Comparison of ENCODE assay signal across 1 cellular context in genomic region chr6:142377112-142377848, GRCh38.
TF ChIP-seq lines count a peak whose summit lies in the region.

No MANE protein-coding gene starts in this region.

TF ChIP-seq in HepG2, 621 proteins besides CTCF, POLR2A, EP300 and RAD21 (continued from another document and continues in another):
- TF ChIP-seq REST (IDR thresholded peaks at IDR 0.05; ENCODE audit: borderline replicate concordance in 1 of 2, low read depth in 1 of 2, low read length in 2 of 2) = no peak
- peak; percentile 67; the same call in 1 of the 2 replicates for TF ChIP-seq HOMEZ (CRISPR knock-in tag; IDR thresholded peaks at IDR 0.05; ENCODE audit: low read depth)
- no peak for TF ChIP-seq ZBTB34 (CRISPR knock-in tag; IDR thresholded peaks at IDR 0.05)
- TF ChIP-seq SUZ12 (IDR thresholded peaks at IDR 0.05; ENCODE audit: low read depth, low read length) = no peak
- TF ChIP-seq REL (CRISPR knock-in tag; conservative IDR thresholded peaks at IDR 0.05) = no peak
- no peak for TF ChIP-seq CBFB (CRISPR knock-in tag; IDR thresholded peaks at IDR 0.05)
- peak; percentile 96 for TF ChIP-seq RBM22 (optimal IDR thresholded peaks at IDR 0.05; ENCODE audit: low read length)
- no peak for TF ChIP-seq ZNF780A (CRISPR knock-in tag; IDR thresholded peaks at IDR 0.05)
- no peak for TF ChIP-seq ZNF616 (CRISPR knock-in tag; IDR thresholded peaks at IDR 0.05; ENCODE audit: low read depth)
- TF ChIP-seq ZNF704 (CRISPR knock-in tag; IDR thresholded peaks at IDR 0.05; ENCODE audit: borderline replicate concordance) = no peak
- TF ChIP-seq JUND (CRISPR knock-in tag; IDR thresholded peaks at IDR 0.05) = no peak
- TF ChIP-seq HOXA5 (CRISPR knock-in tag; IDR thresholded peaks at IDR 0.05) = 0 out of 2 replicates have a peak, but pooled peaks have one; percentile 37
- no peak for TF ChIP-seq ZNF557 (CRISPR knock-in tag; IDR thresholded peaks at IDR 0.05)
- no peak for TF ChIP-seq ZNF761 (CRISPR knock-in tag; conservative IDR thresholded peaks at IDR 0.05)
- TF ChIP-seq DMTF1 (CRISPR knock-in tag; IDR thresholded peaks at IDR 0.05) = no peak
- no peak for TF ChIP-seq MLLT10 (CRISPR knock-in tag; IDR thresholded peaks at IDR 0.05)
- TF ChIP-seq TIGD3 (CRISPR knock-in tag; IDR thresholded peaks at IDR 0.05; ENCODE audit: borderline replicate concordance) = no peak
- no peak for TF ChIP-seq CHCHD3 (CRISPR knock-in tag; IDR thresholded peaks at IDR 0.05)
- no peak for TF ChIP-seq EZH2 (conservative IDR thresholded peaks at IDR 0.05; ENCODE audit: low read depth, low read length)
- no peak for TF ChIP-seq ZSCAN25 (CRISPR knock-in tag; IDR thresholded peaks at IDR 0.05)
- peak; percentile 75 for TF ChIP-seq HNF1B (CRISPR knock-in tag; IDR thresholded peaks at IDR 0.05)
- no peak for TF ChIP-seq PHF21A (CRISPR knock-in tag; IDR thresholded peaks at IDR 0.05)
- TF ChIP-seq TCF7L2 (IDR thresholded peaks at IDR 0.05; ENCODE audit: low read depth, low read length) = no peak
- TF ChIP-seq ATF3 (CRISPR knock-in tag; IDR thresholded peaks at IDR 0.05) = no peak
- peak; percentile 30; the same call in 1 of the 2 replicates for TF ChIP-seq RXRA (CRISPR knock-in tag; IDR thresholded peaks at IDR 0.05)
- no peak for TF ChIP-seq ZNF724P (CRISPR knock-in tag; IDR thresholded peaks at IDR 0.05; ENCODE audit: borderline replicate concordance)
- no peak for TF ChIP-seq ZNF567 (CRISPR knock-in tag; IDR thresholded peaks at IDR 0.05; ENCODE audit: borderline replicate concordance)
- TF ChIP-seq TRIM22 (IDR thresholded peaks at IDR 0.05) = no peak
- TF ChIP-seq YEATS2 (CRISPR knock-in tag; IDR thresholded peaks at IDR 0.05; ENCODE audit: borderline replicate concordance) = peak; percentile 54; the same call in 1 of the 2 replicates
- TF ChIP-seq GABPA (IDR thresholded peaks at IDR 0.05; ENCODE audit: low read depth, low read length) = no peak
- TF ChIP-seq GABPA (CRISPR knock-in tag; IDR thresholded peaks at IDR 0.05; ENCODE audit: low read depth) = no peak
- no peak for TF ChIP-seq HNRNPLL (IDR thresholded peaks at IDR 0.05; ENCODE audit: low read depth, low read length, poor library complexity, severe bottlenecking)
- TF ChIP-seq ZFP36 (IDR thresholded peaks at IDR 0.05; ENCODE audit: borderline replicate concordance, low read depth, low read length, partially characterized antibody) = no peak
- TF ChIP-seq ZNF775 (CRISPR knock-in tag; IDR thresholded peaks at IDR 0.05; ENCODE audit: borderline replicate concordance) = no peak
- no peak for TF ChIP-seq ZNF556 (CRISPR knock-in tag; IDR thresholded peaks at IDR 0.05; ENCODE audit: borderline replicate concordance)
- TF ChIP-seq GFI1 (CRISPR knock-in tag; IDR thresholded peaks at IDR 0.05; ENCODE audit: borderline replicate concordance) = peak; percentile 22; the same call in 1 of the 2 replicates
- no peak for TF ChIP-seq TP53 (CRISPR knock-in tag; conservative IDR thresholded peaks at IDR 0.05)
- TF ChIP-seq NFYC (CRISPR knock-in tag; IDR thresholded peaks at IDR 0.05) = no peak
- no peak for TF ChIP-seq AHR (CRISPR knock-in tag; IDR thresholded peaks at IDR 0.05)
- no peak for TF ChIP-seq ZFP41 (CRISPR knock-in tag; IDR thresholded peaks at IDR 0.05; ENCODE audit: borderline replicate concordance)
- TF ChIP-seq ZNF34 (CRISPR knock-in tag; IDR thresholded peaks at IDR 0.05; ENCODE audit: borderline replicate concordance) = no peak
- TF ChIP-seq DRAP1 (CRISPR knock-in tag; IDR thresholded peaks at IDR 0.05) = peak; percentile 37; the same call in 1 of the 2 replicates
- no peak for TF ChIP-seq TBX3 (IDR thresholded peaks at IDR 0.05; ENCODE audit: borderline replicate concordance)
- TF ChIP-seq ZNF552 (CRISPR knock-in tag; IDR thresholded peaks at IDR 0.05; ENCODE audit: borderline replicate concordance) = no peak
- no peak for TF ChIP-seq ZNF292 (CRISPR knock-in tag; IDR thresholded peaks at IDR 0.05; ENCODE audit: borderline replicate concordance, low read depth)
- TF ChIP-seq ZNF619 (CRISPR knock-in tag; IDR thresholded peaks at IDR 0.05) = no peak
- TF ChIP-seq ZBTB46 (CRISPR knock-in tag; IDR thresholded peaks at IDR 0.05; ENCODE audit: borderline replicate concordance) = no peak
- TF ChIP-seq HNRNPK (IDR thresholded peaks at IDR 0.05; ENCODE audit: low read depth, low read length, poor library complexity, severe bottlenecking) = no peak
- no peak for TF ChIP-seq MZF1 (CRISPR knock-in tag; IDR thresholded peaks at IDR 0.05; ENCODE audit: borderline replicate concordance)
- TF ChIP-seq FOXK2 (IDR thresholded peaks at IDR 0.05) = no peak
- no peak for TF ChIP-seq CENPBD1 (CRISPR knock-in tag; IDR thresholded peaks at IDR 0.05; ENCODE audit: borderline replicate concordance, low read depth)
- TF ChIP-seq POLR2AphosphoS2 (IDR thresholded peaks at IDR 0.05; ENCODE audit: low read depth, low read length) = no peak
